In genomic region chr1:94926365-94926914, GRCh38 we compare ENCODE assay signal across 8 cellular contexts. TPM values are rescaled to one million over a fixed set of nuclear protein-coding genes. Genes with fewer than 3 reads are reported as not detected.
DNase-seq lines count a peak whose midpoint lies in the region; ATAC-seq and TF ChIP-seq lines count a peak whose summit lies in the region.

No MANE protein-coding gene starts in this region.

- no peak overlapping the region for H2BK20ac ChIP-seq in H9 (ENCODE audit: low read depth, low read length, poor library complexity, severe bottlenecking)

- H3K23me2 ChIP-seq in H9 (ENCODE audit: insufficient read length, low read depth, low read length, poor library complexity, severe bottlenecking) = peaks cover 18% of the 10 kb centered on the region

- no peak overlapping the region for H4K8ac ChIP-seq in H9 (replicated peaks; ENCODE audit: insufficient read length, low read depth, low read length)

- H3K4me1 ChIP-seq in H9 (ENCODE audit: insufficient read depth, low read length) = peaks cover 19% of the 10 kb centered on the region; the same call in 1 of the 2 replicates
- H3K4me1 ChIP-seq in parathyroid adenoma = no peaks in the 10 kb centered on the region

- peak overlapping the region; percentile 59; the same call in 1 of the 2 replicates for H2BK15ac ChIP-seq in H9 (ENCODE audit: low read depth, low read length)

- H3K4me1 Mint-ChIP-seq in H9 = peaks cover 64 to 71% of the 10 kb centered on the region in 2 experiments
- peaks cover 12% of the 10 kb centered on the region for H3K4me1 Mint-ChIP-seq in activated naive CD8-positive, alpha-beta T cell treated with anti-CD3 and anti-CD28 coated beads, Interleukin-2, amount 50 U/mL, for 24 hours

- no peaks in the 10 kb centered on the region for H4K20me1 ChIP-seq in H9 (ENCODE audit: control insufficient read depth, insufficient read depth, insufficient read length)

- H3K23ac ChIP-seq in H9 (ENCODE audit: insufficient read length, low read depth, low read length) = peak overlapping the region; percentile 43

- H3K9me3 ChIP-seq in H9 (ENCODE audit: control insufficient read depth, low read depth, low read length) = no peaks in the 10 kb centered on the region
- no peaks in the 10 kb centered on the region for H3K9me3 ChIP-seq in parathyroid adenoma (ENCODE audit: control insufficient read depth, low read length)

- H3K18ac ChIP-seq in H9 (ENCODE audit: insufficient read length, low read depth, low read length) = peak overlapping the region; percentile 97

- H2BK12ac ChIP-seq in H9 (ENCODE audit: insufficient read length, low read depth, low read length) = peak overlapping the region; percentile 83

- H3K9me3 Mint-ChIP-seq in H9 = peaks cover 0 to 2% of the 10 kb centered on the region in 2 experiments; a peak in 1 of 5 replicates
- H3K9me3 Mint-ChIP-seq in activated naive CD8-positive, alpha-beta T cell treated with anti-CD3 and anti-CD28 coated beads, Interleukin-2, amount 50 U/mL, for 24 hours = no peaks in the 10 kb centered on the region

- intact Hi-C loops in left cardiac atrium (cut with DNase I) = loop anchor here (2.0 to 10.0 kb wide), 5 partner anchors 36 to 116 kb away; no protein-coding TSS in a partner anchor

- H3K79me2 ChIP-seq in H9 (ENCODE audit: insufficient read depth, low read length) (peaks cover 31% of the 10 kb centered on the region), parathyroid adenoma (peaks cover 13% of the 10 kb centered on the region)

- WGBS in H9 (ENCODE audit: extremely low coverage, insufficient read length, low lambda C conversion rate) = no CpG with 5 or more reads among the region's 65 CpGs

- H3K27ac ChIP-seq in H9 (ENCODE audit: insufficient read length, low read depth, low read length) = peak overlapping the region; percentile 82
- H3K27ac ChIP-seq in parathyroid adenoma = peak overlapping the region; percentile 80

- H3K4me2 ChIP-seq in H9 (ENCODE audit: insufficient read depth, insufficient read length, low read length) (peak overlapping the region; percentile 79), parathyroid adenoma (ENCODE audit: low read length) (peak overlapping the region; percentile 66)

- peak overlapping the region; percentile 83 for H2BK120ac ChIP-seq in H9 (ENCODE audit: low read depth, low read length, poor library complexity, severe bottlenecking)

- H3K4ac ChIP-seq in H9 (ENCODE audit: low read depth, low read length) = peak overlapping the region; percentile 97

- peaks cover 5% of the 10 kb centered on the region for H3K79me1 ChIP-seq in H9 (ENCODE audit: insufficient read depth, low read depth, low read length, poor library complexity, severe bottlenecking)

- DNase-seq in activated T-cell treated with anti-CD3 and anti-CD28 coated beads for 48 hours (ENCODE audit: low read depth) = peak; percentile 19
- DNase-seq in activated T-cell treated with anti-CD3 and anti-CD28 coated beads for 4 hours = no peak
- DNase-seq in H9 = peak; percentile 58
- peak; percentile 18 to 32 for DNase-seq in NCI-H1930 (lab: John Stamatoyannopoulos, UW)
- DNase-seq in activated naive CD8-positive, alpha-beta T cell treated with anti-CD3 and anti-CD28 coated beads, Interleukin-2, amount 50 U/mL, for 24 hours = peak; percentile 38
- DNase-seq in left cardiac atrium = peak; percentile 70

- H3K56ac ChIP-seq in H9 (ENCODE audit: insufficient read length, low read depth, low read length) = peak overlapping the region; percentile 67

- H4K5ac ChIP-seq in H9 (ENCODE audit: insufficient read length, low read depth, low read length) = peak overlapping the region; percentile 76

- TF ChIP-seq CTCF in H9 (conservative IDR thresholded peaks at IDR 0.05) (peak; percentile 67), parathyroid adenoma (IDR thresholded peaks at IDR 0.05) (no peak)

- peaks cover 18 to 33% (median 26%) of the 10 kb centered on the region in 3 experiments for H3K36me3 Mint-ChIP-seq in H9 (ENCODE audit: insufficient read depth in 1 of 3, low read depth in 3 of 3)
- H3K36me3 Mint-ChIP-seq in activated naive CD8-positive, alpha-beta T cell treated with anti-CD3 and anti-CD28 coated beads, Interleukin-2, amount 50 U/mL, for 24 hours (ENCODE audit: low read depth) = no peaks in the 10 kb centered on the region

- H3K9ac ChIP-seq in H9 (ENCODE audit: extremely low read depth, insufficient read length, low read length) = peak overlapping the region; percentile 92
- H3K9ac ChIP-seq in parathyroid adenoma = peak overlapping the region; percentile 67

- H2AK5ac ChIP-seq in H9 (ENCODE audit: insufficient read length, low read length) = no peak overlapping the region

- H3K36me3 ChIP-seq in parathyroid adenoma (ENCODE audit: control insufficient read depth, insufficient read depth, low read length) = no peaks in the 10 kb centered on the region

- H3K27me3 Mint-ChIP-seq in H9 (ENCODE audit: low read depth) = no peaks in the 10 kb centered on the region
- H3K27me3 Mint-ChIP-seq in activated naive CD8-positive, alpha-beta T cell treated with anti-CD3 and anti-CD28 coated beads, Interleukin-2, amount 50 U/mL, for 24 hours = peaks cover 23% of the 10 kb centered on the region

- H2BK5ac ChIP-seq in H9 (ENCODE audit: insufficient read length, low read length) = peak overlapping the region; percentile 36

- peak overlapping the region; percentile 93 for H3K14ac ChIP-seq in H9 (ENCODE audit: insufficient read depth, low read length)

- H3K27ac Mint-ChIP-seq in H9 = peak overlapping the region in 2 of 3 experiments; percentile 100; a peak in 2 of 7 replicates
- H3K27ac Mint-ChIP-seq in activated naive CD8-positive, alpha-beta T cell treated with anti-CD3 and anti-CD28 coated beads, Interleukin-2, amount 50 U/mL, for 24 hours = no peak overlapping the region

- H2AFZ ChIP-seq in H9 (ENCODE audit: low read length) (no peak overlapping the region), parathyroid adenoma (peak overlapping the region; percentile 89)

- peak overlapping the region; percentile 99 for H4K91ac ChIP-seq in H9 (ENCODE audit: insufficient read length, low read depth, low read length)

- no peak overlapping the region for H3T11ph ChIP-seq in H9 (ENCODE audit: low read length)

- H3K4me3 ChIP-seq in parathyroid adenoma (ENCODE audit: low read depth, low read length) = peak overlapping the region; percentile 72

- H3K4me3 Mint-ChIP-seq in H9 = peak overlapping the region; percentile 95 to 98
- peak overlapping the region; percentile 81 for H3K4me3 Mint-ChIP-seq in activated naive CD8-positive, alpha-beta T cell treated with anti-CD3 and anti-CD28 coated beads, Interleukin-2, amount 50 U/mL, for 24 hours

- H3K27me3 ChIP-seq in H9 (ENCODE audit: insufficient read depth, low read length) (no peaks in the 10 kb centered on the region), parathyroid adenoma (ENCODE audit: control insufficient read depth, insufficient read depth, low read length) (no peaks in the 10 kb centered on the region)

- peak; percentile 26 for ATAC-seq in activated naive CD8-positive, alpha-beta T cell treated with anti-CD3 and anti-CD28 coated beads, Interleukin-2, amount 50 U/mL, for 24 hours
- ATAC-seq in left cardiac atrium (peak; percentile 60 to 70), HG03469 (IDR thresholded peaks at IDR 0.05; ENCODE audit: unreplicated experiment) (no peak)

RNA-seq across cellular contexts. Expression of gene CNN3, which starts 0.5 kb away (rescaled TPM):
- 265 and 279 TPM in 2 replicates for total RNA-seq in H9 (2021)
- total RNA-seq in left cardiac atrium = 100 to 1,000 TPM in 1 of 2 donors, 10 to 100 TPM in 1; 87.7 to 162 TPM
